Comparison of ENCODE assay signal across 27 cellular contexts in the genomic region with DNA sequence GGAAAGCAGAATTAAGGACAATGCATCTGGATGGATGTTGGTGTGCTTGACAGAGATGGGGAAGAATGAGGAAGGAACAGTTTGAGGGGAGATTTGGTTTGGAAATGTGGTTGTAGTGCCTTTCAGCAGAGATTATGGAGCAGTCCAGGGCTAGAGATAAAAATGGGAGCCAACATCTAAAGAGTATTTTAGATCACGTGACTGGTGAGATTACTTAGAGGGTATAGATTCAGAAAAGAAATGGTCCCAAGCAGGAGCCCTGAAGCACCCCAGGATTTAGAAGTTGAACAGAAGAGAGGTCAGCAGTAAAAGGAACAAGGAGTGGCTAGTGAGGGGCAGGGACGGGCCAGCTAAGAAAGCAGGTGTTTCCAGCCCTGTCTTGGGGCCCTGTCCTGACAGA.
"Had no signal": no experiment of that assay in that cellular context is flagged by ENCODE, and none has a peak within 500 bp of the region (broad histone marks: within the 10 kb centered on the region; RNA-seq: fewer than 3 reads in every experiment).

No MANE protein-coding gene starts in this region.

- DNase-seq: effector CD8-positive, alpha-beta T cell; heart right ventricle; hippocampal formation; kidney glomerular epithelial cell; left colon; left ventricle myocardium superior; lower lobe of right lung; natural killer cell; stimulated activated CD4-positive, alpha-beta T cell treated with anti-CD3 and anti-CD28 coated beads, Interleukin-12 subunit alpha, Interleukin-12 subunit beta, amount 100 ng/mL, for 4 hours; stimulated activated CD4-positive, alpha-beta T cell treated with anti-CD3 and anti-CD28 coated beads, Interleukin-1b, Interleukin-23, amount 100 ng/mL, for 48 hours; stimulated activated CD4-positive, alpha-beta T cell treated with anti-CD3 and anti-CD28 coated beads, Interleukin-4, amount 100 ng/mL, for 1 hour; stimulated activated CD8-positive, alpha-beta memory T cell treated with anti-CD3 and anti-CD28 coated beads, Interleukin-4, amount 100 ng/mL, for 48 hours; stimulated activated naive CD4-positive, alpha-beta T cell; stimulated activated naive CD8-positive, alpha-beta T cell treated with anti-CD3 and anti-CD28 coated beads, Interleukin-15, amount 100 ng/mL, for 72 hours; trophoblast cell had no signal

- FAIRE-seq: colon, islet of Langerhans had no signal

- H3K27me3 ChIP-seq: esophagus muscularis mucosa, foreskin keratinocyte, gastroesophageal sphincter, heart right ventricle, neutrophil, right atrium auricular region, thyroid gland had no signal

- H3K4me3 ChIP-seq: esophagus muscularis mucosa, gastroesophageal sphincter, heart right ventricle, lower lobe of right lung, prostate gland, right atrium auricular region, smooth muscle cell, thyroid gland had no signal

- H3K36me3 ChIP-seq: neutrophil, prostate gland had no signal

- ATAC-seq: foreskin keratinocyte; gastroesophageal sphincter; natural killer cell; sciatic nerve; stimulated activated naive CD8-positive, alpha-beta T cell treated with anti-CD3 and anti-CD28 coated beads, Interleukin-15, amount 100 ng/mL, for 72 hours had no signal

- H3K9me3 ChIP-seq: esophagus muscularis mucosa, gastroesophageal sphincter, heart right ventricle, lower lobe of right lung, neutrophil, prostate gland, right atrium auricular region, thyroid gland had no signal

- H3K4me1 ChIP-seq: foreskin keratinocyte, prostate gland had no signal

- H3K27ac ChIP-seq: epithelial cell of prostate, esophagus muscularis mucosa, foreskin keratinocyte, neutrophil, prostate gland, right atrium auricular region had no signal
